ENCODE assay signal across 16 cellular contexts in the genomic region with DNA sequence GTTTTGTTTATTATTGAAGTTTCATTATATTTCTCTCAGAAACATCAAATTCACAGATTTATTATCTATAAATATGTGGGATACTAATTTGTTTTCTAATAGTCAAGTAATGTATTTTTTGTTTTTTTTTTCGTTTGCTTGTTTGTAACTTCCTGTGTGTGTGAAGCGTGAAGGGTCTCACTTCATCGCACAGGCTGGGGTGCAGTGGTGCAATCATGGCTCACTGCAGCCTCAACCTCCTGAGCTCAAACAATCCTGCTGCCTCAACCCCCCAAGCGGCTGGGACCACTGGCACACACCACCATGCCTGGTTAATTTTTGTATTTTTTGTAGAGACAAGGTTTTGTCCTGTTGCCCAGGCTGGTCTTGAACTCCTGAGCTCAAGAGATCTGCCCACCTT.
A peak's percentile ranks its signal among the peaks of the same experiment; 100 is the strongest.
DNase-seq lines count a peak whose midpoint lies in the region; ATAC-seq and TF ChIP-seq lines count a peak whose summit lies in the region.
"Had no signal": no experiment of that assay in that cellular context is flagged by ENCODE, and none has a peak within 500 bp of the region (broad histone marks: within the 10 kb centered on the region; RNA-seq: fewer than 3 reads in every experiment).

No MANE protein-coding gene starts in this region.

- peak; percentile 67 for ATAC-seq in GM19397 (IDR thresholded peaks at IDR 0.05; ENCODE audit: unreplicated experiment)
- peak; percentile 33 for ATAC-seq in HG02870 (IDR thresholded peaks at IDR 0.05; ENCODE audit: unreplicated experiment)
- peak; percentile 66 for ATAC-seq in HG03571 (IDR thresholded peaks at IDR 0.05; ENCODE audit: unreplicated experiment)
- ATAC-seq: gastroesophageal sphincter, T-cell had no signal

- no peak for TF ChIP-seq CTCF in GM12865 (IDR thresholded peaks at IDR 0.05; ENCODE audit: insufficient read depth, low read depth, low read length, missing control alignments)

- DNase-seq in GM12865 (ENCODE audit: low read depth) (peak; percentile 63), DMS153 (lab: John Stamatoyannopoulos, UW) (no peak), EL (no peak), NCI-H510A (lab: John Stamatoyannopoulos, UW) (no peak), globus pallidus (ENCODE audit: low spot score) (no peak)
- DNase-seq: activated effector memory CD4-positive, alpha-beta T cell treated with Interleukin-2 at 50 U/mL for 16 hours; mesenchymal stem cell; NCI-H1930; sigmoid colon; stimulated activated CD4-positive, alpha-beta T cell treated with anti-CD3 and anti-CD28 coated beads, Interleukin-2, amount 100 ng/mL, for 48 hours; T-cell; thyroid gland had no signal

- no peak overlapping the region for H3K4me3 ChIP-seq in GM12865 (ENCODE audit: low read depth, low read length)
- H3K4me3 ChIP-seq: gastroesophageal sphincter, sigmoid colon, thyroid gland had no signal
